26 cellular contexts compared by ENCODE assay signal in the genomic region with DNA sequence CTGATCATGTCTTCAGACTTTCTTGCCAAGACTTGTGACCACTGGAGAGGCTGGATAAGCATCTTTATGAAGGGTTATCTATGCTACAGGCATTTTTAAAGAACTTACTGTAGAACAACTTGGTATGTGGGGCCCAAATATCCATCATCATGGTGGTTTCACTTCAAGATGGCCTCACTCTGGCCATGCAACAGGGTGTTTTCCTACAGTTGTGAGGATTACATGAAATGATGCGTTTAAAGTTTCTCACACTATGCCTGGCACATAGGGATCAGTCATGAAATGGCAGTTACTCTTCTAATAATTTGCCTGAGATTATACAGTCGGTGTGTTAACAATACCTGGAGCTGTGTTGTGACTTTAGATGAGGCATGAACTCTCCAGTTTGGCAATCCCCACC.
"Had no signal": no experiment of that assay in that cellular context is flagged by ENCODE, and none has a peak within 500 bp of the region (broad histone marks: within the 10 kb centered on the region; RNA-seq: fewer than 3 reads in every experiment).

No MANE protein-coding gene starts in this region.

- H3K4me3 ChIP-seq: stomach, suprapubic skin, testis, thoracic aorta, thyroid gland, tibial artery, tibial nerve, transverse colon, upper lobe of left lung, upper lobe of right lung, uterus, vagina had no signal

- H3K27me3 ChIP-seq: stomach, suprapubic skin, testis, thyroid gland, tibial artery, tibial nerve, transverse colon, upper lobe of left lung, upper lobe of right lung, uterus, vagina had no signal

- H3K9me3 ChIP-seq: suprapubic skin, testis, thyroid gland, transverse colon, uterus, vagina had no signal

- FAIRE-seq: urothelium cell line had no signal

- H3K27ac ChIP-seq: stomach, suprapubic skin, testis, thoracic aorta, thyroid gland, tibial artery, tibial nerve, transverse colon, upper lobe of left lung, upper lobe of right lung, uterus, vagina had no signal

- H3K4me1 ChIP-seq: stomach, suprapubic skin, testis, tibial artery, tibial nerve, transverse colon, upper lobe of left lung, upper lobe of right lung, uterus, vagina had no signal

- H3K36me3 ChIP-seq: suprapubic skin, transverse colon, upper lobe of right lung, uterus had no signal

- DNase-seq: stimulated activated CD4-positive, alpha-beta T cell treated with anti-CD3 and anti-CD28 coated beads, Interleukin-2, amount 100 ng/mL, for 48 hours; stimulated activated CD4-positive, alpha-beta T cell treated with anti-CD3 and anti-CD28 coated beads, Interleukin-4, amount 100 ng/mL, for 1 hour; stimulated activated CD4-positive, alpha-beta T cell treated with anti-CD3 and anti-CD28 coated beads, Interleukin-4, amount 100 ng/mL, for 24 hours; stimulated activated CD4-positive, alpha-beta T cell treated with anti-CD3 and anti-CD28 coated beads, Interleukin-4, amount 100 ng/mL, for 4 hours; stimulated activated CD8-positive, alpha-beta memory T cell treated with anti-CD3 and anti-CD28 coated beads, Interleukin-4, amount 100 ng/mL, for 48 hours; stimulated activated naive B cell treated with anti-CD40 and anti-IgM and Interleukin-4, amounts not matched to agents 10 μg/mL and 1 μg/mL and 100 μg/mL, for 72 hours; stimulated activated naive CD4-positive, alpha-beta T cell; stimulated activated naive CD4-positive, alpha-beta T cell treated with Interleukin-2 at 50 U/mL for 16 hours; stimulated activated naive CD8-positive, alpha-beta T cell treated with anti-CD3 and anti-CD28 coated beads, Interleukin-15, amount 100 ng/mL, for 72 hours; stimulated activated naive CD8-positive, alpha-beta T cell treated with anti-CD3 and anti-CD28 coated beads, Interleukin-15, Interleukin-2, amounts not matched to agents 100 U/mL and 50 U/mL, for 24 hours; stomach; substantia nigra; testis; thyroid gland; tibial artery; transverse colon; upper lobe of left lung; upper lobe of right lung; uterus had no signal

- ATAC-seq: stimulated activated effector memory CD8-positive, alpha-beta T cell treated with anti-CD3 and anti-CD28 coated beads, Interleukin-12 subunit alpha, Interleukin-12 subunit beta, amount 100 ng/mL, for 72 hours; stimulated activated memory B cell treated with anti-CD40 and anti-IgM and Interleukin-4, amounts not matched to agents 10 μg/mL and 1 μg/mL and 100 μg/mL, for 72 hours; stimulated activated naive B cell treated with anti-CD40 and anti-IgM and Interleukin-4, amounts not matched to agents 10 μg/mL and 1 μg/mL and 100 μg/mL, for 72 hours; stimulated activated naive CD8-positive, alpha-beta T cell treated with anti-CD3 and anti-CD28 coated beads, Interleukin-15, amount 100 ng/mL, for 72 hours; stimulated activated naive CD8-positive, alpha-beta T cell treated with anti-CD3 and anti-CD28 coated beads, Interleukin-15, Interleukin-2, amounts not matched to agents 100 U/mL and 50 U/mL, for 24 hours; upper lobe of right lung had no signal
